ENCODE assay signal across 8 cellular contexts in the genomic region with DNA sequence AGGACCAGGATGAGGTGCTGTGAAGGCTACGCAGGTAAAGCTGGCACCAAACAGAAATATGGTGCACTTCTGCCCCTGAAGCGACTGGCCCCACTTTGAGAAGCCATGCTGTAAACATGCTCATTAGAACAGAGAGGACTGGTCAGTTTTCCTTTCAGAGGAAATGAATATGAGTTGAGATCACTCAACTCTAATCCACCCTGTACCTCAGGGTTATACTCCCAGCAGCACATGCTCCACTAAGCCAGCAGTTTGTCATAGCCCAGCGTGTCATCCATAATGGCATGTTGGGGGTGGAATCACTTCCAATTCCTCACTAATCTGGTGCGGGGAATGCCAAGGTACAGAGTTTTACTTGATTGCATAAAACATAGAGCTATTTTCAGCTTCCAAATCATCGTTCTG.
DNase-seq lines count a peak whose midpoint lies in the region; ATAC-seq, FAIRE-seq and TF ChIP-seq lines count a peak whose summit lies in the region.

No MANE protein-coding gene starts in this region.

- no peaks in the 10 kb centered on the region for H4K20me1 ChIP-seq in GM23338 (replicated peaks; ENCODE audit: insufficient read depth)

- H3K9me3 ChIP-seq in T-helper 17 cell (ENCODE audit: control insufficient read depth, low read length, poor library complexity, severe bottlenecking) (no peaks in the 10 kb centered on the region), small intestine (ENCODE audit: control insufficient read depth, low read depth) (no peaks in the 10 kb centered on the region)

- DNase-seq in GM23338 (ENCODE audit: low spot score) (no peak), T-helper 17 cell (no peak), foreskin fibroblast (peak; percentile 94 to 95), small intestine (no peak)

- no peak overlapping the region for H3K4me3 Mint-ChIP-seq in GM23338
- peak overlapping the region; percentile 92 for H3K4me3 Mint-ChIP-seq in T-helper 17 cell

- H3K4me1 ChIP-seq in GM23338 (ENCODE audit: insufficient read depth) (peaks cover 51% of the 10 kb centered on the region), small intestine (ENCODE audit: control insufficient read depth in 2 of 2, insufficient read depth in 1 of 2, low read depth in 1 of 2, low read length in 1 of 2) (peaks cover 9 to 13% of the 10 kb centered on the region in 2 donors)

- WGBS in small intestine, 3 donors: 62 to 76% (median 76%) methylated on average over 5 of the region's 5 CpGs

- H3K36me3 ChIP-seq in GM23338 (ENCODE audit: insufficient read depth) (no peaks in the 10 kb centered on the region), small intestine (ENCODE audit: control insufficient read depth in 2 of 2, insufficient read depth in 2 of 2, low read length in 2 of 2) (no peaks in the 10 kb centered on the region)

- H3K4me3 ChIP-seq in GM23338 (no peak overlapping the region), foreskin fibroblast (ENCODE audit: low read depth in 1 of 2, low read length in 2 of 2) (peak overlapping the region in 1 of 2 donors; percentile 6), small intestine (ENCODE audit: low read depth in 1 of 2, low read length in 2 of 2) (no peak overlapping the region)

- peaks cover 52% of the 10 kb centered on the region for H3K4me1 Mint-ChIP-seq in GM23338
- H3K4me1 Mint-ChIP-seq in T-helper 17 cell: peaks cover 79% of the 10 kb centered on the region

- H3K36me3 Mint-ChIP-seq in GM23338 (ENCODE audit: low read depth): no peaks in the 10 kb centered on the region
- no peaks in the 10 kb centered on the region for H3K36me3 Mint-ChIP-seq in T-helper 17 cell (ENCODE audit: low read depth)

- H3K4me2 ChIP-seq in GM23338: 0 out of 2 replicates have a peak overlapping the region, but pooled peaks have one; percentile 63

- no peak for TF ChIP-seq CTCF in GM23338 (conservative IDR thresholded peaks at IDR 0.05; ENCODE audit: low read depth in 2 of 2)
- no peak for TF ChIP-seq CTCF in foreskin fibroblast (IDR thresholded peaks at IDR 0.05; ENCODE audit: low read depth, low read length)

- H3K27ac Mint-ChIP-seq in GM23338: no peak overlapping the region
- peak overlapping the region; percentile 100 for H3K27ac Mint-ChIP-seq in T-helper 17 cell

- H3K27ac ChIP-seq in GM23338 (ENCODE audit: low read depth) (0 out of 2 replicates have a peak overlapping the region, but pooled peaks have one; percentile 5), small intestine (ENCODE audit: low read depth in 1 of 2, low read length in 1 of 2) (peak overlapping the region; percentile 35 to 69)

- H3K27me3 Mint-ChIP-seq in GM23338 (ENCODE audit: insufficient read depth, low read depth, poor library complexity) (peaks cover 3% of the 10 kb centered on the region), T-helper 17 cell (no peaks in the 10 kb centered on the region)

- no peaks in the 10 kb centered on the region for H3K9me3 Mint-ChIP-seq in GM23338

- no peak overlapping the region for H2AFZ ChIP-seq in GM23338

- no peaks in the 10 kb centered on the region for H3F3A ChIP-seq in GM23338 (replicated peaks; ENCODE audit: low read depth)

- H3K79me2 ChIP-seq in GM23338 (replicated peaks; ENCODE audit: insufficient read depth): peaks cover 5% of the 10 kb centered on the region; the same call in 1 of the 2 replicates

- no peaks in the 10 kb centered on the region for H3K27me3 ChIP-seq in GM23338 (ENCODE audit: insufficient read depth)
- H3K27me3 ChIP-seq in small intestine (ENCODE audit: control insufficient read depth in 2 of 2, insufficient read depth in 2 of 2, low read length in 2 of 2): no peaks in the 10 kb centered on the region

- ATAC-seq in GM23338 (no peak), T-helper 17 cell (no peak), GM21786 (IDR thresholded peaks at IDR 0.05; ENCODE audit: unreplicated experiment) (no peak), HG02798 (IDR thresholded peaks at IDR 0.05; ENCODE audit: poor library complexity, unreplicated experiment) (no peak), GM21723 (IDR thresholded peaks at IDR 0.05; ENCODE audit: unreplicated experiment) (no peak), GM21528 (IDR thresholded peaks at IDR 0.05; ENCODE audit: low FRiP score, unreplicated experiment) (no peak)

- FAIRE-seq in small intestine (lab: Jason Lieb, UNC): no peak

- no peaks in the 10 kb centered on the region for H3K9me2 ChIP-seq in GM23338 (ENCODE audit: insufficient read depth)

TF ChIP-seq in GM23338, 12 proteins besides CTCF, POLR2A, EP300 and RAD21 (continues in another document):
- TF ChIP-seq, protein P1, sequence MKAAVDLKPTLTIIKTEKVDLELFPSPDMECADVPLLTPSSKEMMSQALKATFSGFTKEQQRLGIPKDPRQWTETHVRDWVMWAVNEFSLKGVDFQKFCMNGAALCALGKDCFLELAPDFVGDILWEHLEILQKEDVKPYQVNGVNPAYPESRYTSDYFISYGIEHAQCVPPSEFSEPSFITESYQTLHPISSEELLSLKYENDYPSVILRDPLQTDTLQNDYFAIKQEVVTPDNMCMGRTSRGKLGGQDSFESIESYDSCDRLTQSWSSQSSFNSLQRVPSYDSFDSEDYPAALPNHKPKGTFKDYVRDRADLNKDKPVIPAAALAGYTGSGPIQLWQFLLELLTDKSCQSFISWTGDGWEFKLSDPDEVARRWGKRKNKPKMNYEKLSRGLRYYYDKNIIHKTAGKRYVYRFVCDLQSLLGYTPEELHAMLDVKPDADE (IDR thresholded peaks at IDR 0.05): no peak
- TF ChIP-seq POLR2AphosphoS5 (IDR thresholded peaks at IDR 0.05; ENCODE audit: low read depth) (no peak), JUNB (IDR thresholded peaks at IDR 0.05; ENCODE audit: unreplicated experiment) (no peak), STAT1 (IDR thresholded peaks at IDR 0.05; ENCODE audit: unreplicated experiment) (no peak)
- TF ChIP-seq, protein P2, sequence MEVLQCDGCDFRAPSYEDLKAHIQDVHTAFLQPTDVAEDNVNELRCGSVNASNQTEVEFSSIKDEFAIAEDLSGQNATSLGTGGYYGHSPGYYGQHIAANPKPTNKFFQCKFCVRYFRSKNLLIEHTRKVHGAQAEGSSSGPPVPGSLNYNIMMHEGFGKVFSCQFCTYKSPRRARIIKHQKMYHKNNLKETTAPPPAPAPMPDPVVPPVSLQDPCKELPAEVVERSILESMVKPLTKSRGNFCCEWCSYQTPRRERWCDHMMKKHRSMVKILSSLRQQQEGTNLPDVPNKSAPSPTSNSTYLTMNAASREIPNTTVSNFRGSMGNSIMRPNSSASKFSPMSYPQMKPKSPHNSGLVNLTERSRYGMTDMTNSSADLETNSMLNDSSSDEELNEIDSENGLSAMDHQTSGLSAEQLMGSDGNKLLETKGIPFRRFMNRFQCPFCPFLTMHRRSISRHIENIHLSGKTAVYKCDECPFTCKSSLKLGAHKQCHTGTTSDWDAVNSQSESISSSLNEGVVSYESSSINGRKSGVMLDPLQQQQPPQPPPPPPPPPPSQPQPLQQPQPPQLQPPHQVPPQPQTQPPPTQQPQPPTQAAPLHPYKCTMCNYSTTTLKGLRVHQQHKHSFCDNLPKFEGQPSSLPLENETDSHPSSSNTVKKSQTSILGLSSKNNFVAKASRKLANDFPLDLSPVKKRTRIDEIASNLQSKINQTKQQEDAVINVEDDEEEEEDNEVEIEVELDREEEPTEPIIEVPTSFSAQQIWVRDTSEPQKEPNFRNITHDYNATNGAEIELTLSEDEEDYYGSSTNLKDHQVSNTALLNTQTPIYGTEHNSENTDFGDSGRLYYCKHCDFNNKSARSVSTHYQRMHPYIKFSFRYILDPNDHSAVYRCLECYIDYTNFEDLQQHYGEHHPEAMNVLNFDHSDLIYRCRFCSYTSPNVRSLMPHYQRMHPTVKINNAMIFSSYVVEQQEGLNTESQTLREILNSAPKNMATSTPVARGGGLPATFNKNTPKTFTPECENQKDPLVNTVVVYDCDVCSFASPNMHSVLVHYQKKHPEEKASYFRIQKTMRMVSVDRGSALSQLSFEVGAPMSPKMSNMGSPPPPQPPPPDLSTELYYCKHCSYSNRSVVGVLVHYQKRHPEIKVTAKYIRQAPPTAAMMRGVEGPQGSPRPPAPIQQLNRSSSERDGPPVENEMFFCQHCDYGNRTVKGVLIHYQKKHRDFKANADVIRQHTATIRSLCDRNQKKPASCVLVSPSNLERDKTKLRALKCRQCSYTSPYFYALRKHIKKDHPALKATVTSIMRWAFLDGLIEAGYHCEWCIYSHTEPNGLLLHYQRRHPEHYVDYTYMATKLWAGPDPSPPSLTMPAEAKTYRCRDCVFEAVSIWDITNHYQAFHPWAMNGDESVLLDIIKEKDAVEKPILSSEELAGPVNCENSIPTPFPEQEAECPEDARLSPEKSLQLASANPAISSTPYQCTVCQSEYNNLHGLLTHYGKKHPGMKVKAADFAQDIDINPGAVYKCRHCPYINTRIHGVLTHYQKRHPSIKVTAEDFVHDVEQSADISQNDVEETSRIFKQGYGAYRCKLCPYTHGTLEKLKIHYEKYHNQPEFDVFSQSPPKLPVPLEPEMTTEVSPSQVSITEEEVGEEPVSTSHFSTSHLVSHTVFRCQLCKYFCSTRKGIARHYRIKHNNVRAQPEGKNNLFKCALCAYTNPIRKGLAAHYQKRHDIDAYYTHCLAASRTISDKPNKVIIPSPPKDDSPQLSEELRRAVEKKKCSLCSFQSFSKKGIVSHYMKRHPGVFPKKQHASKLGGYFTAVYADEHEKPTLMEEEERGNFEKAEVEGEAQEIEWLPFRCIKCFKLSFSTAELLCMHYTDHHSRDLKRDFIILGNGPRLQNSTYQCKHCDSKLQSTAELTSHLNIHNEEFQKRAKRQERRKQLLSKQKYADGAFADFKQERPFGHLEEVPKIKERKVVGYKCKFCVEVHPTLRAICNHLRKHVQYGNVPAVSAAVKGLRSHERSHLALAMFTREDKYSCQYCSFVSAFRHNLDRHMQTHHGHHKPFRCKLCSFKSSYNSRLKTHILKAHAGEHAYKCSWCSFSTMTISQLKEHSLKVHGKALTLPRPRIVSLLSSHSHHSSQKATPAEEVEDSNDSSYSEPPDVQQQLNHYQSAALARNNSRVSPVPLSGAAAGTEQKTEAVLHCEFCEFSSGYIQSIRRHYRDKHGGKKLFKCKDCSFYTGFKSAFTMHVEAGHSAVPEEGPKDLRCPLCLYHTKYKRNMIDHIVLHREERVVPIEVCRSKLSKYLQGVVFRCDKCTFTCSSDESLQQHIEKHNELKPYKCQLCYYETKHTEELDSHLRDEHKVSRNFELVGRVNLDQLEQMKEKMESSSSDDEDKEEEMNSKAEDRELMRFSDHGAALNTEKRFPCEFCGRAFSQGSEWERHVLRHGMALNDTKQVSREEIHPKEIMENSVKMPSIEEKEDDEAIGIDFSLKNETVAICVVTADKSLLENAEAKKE (CRISPR knock-in tag; IDR thresholded peaks at IDR 0.05): no peak

Comparison
In these comparisons a context has a peak if more than half of its experiments do, and no peak if none do; other contexts are left out.
1. DNase-seq: peak in foreskin fibroblast (2 of 2); none in GM23338 (single experiment), T-helper 17 cell (0 of 3) and small intestine (single experiment).